Comparison of ENCODE assay signal across 26 cellular contexts in genomic region chr5:40762716-40763115, GRCh38.
"Had no signal": no experiment of that assay in that cellular context is flagged by ENCODE, and none has a peak within 500 bp of the region (broad histone marks: within the 10 kb centered on the region; RNA-seq: fewer than 3 reads in every experiment).

No MANE protein-coding gene starts in this region.

- ATAC-seq: activated CD8-positive, alpha-beta T cell treated with anti-CD3 and anti-CD28 coated beads, Interleukin-2, amount 10 ng/mL, durations not matched to agents 7 days and 5 days; activated naive CD4-positive, alpha-beta T cell treated with anti-CD3 and anti-CD28 coated beads, Interleukin-2, amount 50 U/mL, for 72 hours; activated naive CD8-positive, alpha-beta T cell treated with anti-CD3 and anti-CD28 coated beads, Interleukin-2, amount 50 U/mL, for 24 hours; Panc1; Right ventricle myocardium inferior; T-helper 17 cell; WTC11 had no signal

- H3K4me1 Mint-ChIP-seq: activated naive CD8-positive, alpha-beta T cell treated with anti-CD3 and anti-CD28 coated beads, Interleukin-2, amount 50 U/mL, for 24 hours; brain; central memory CD8-positive, alpha-beta T cell; T-helper 17 cell; WTC11 had no signal

- H3K4me3 Mint-ChIP-seq: activated CD8-positive, alpha-beta T cell treated with anti-CD3 and anti-CD28 coated beads, Interleukin-2, amount 10 ng/mL, durations not matched to agents 7 days and 5 days; activated naive CD8-positive, alpha-beta T cell treated with anti-CD3 and anti-CD28 coated beads, Interleukin-2, amount 50 U/mL, for 24 hours; activated T-cell treated with anti-CD3 and anti-CD28 coated beads, Interleukin-2, amount 50 U/mL, for 24 hours; activated T-helper 1 cell treated with anti-CD3 and anti-CD28 coated beads, Interleukin-12 subunit alpha, Interleukin-12 subunit beta, Interleukin-2, Interleukin-4 antibody, amounts not matched to agents 30 ng/mL and 10 ng/mL and 1 ng/mL, durations not matched to agents 14 hours and 24 hours and 36 hours; brain; central memory CD8-positive, alpha-beta T cell; T-helper 17 cell; WTC11 had no signal

- DNase-seq: activated CD4-positive, alpha-beta T cell treated with anti-CD3 and anti-CD28 coated beads for 48 hours; activated CD4-positive, alpha-beta T cell treated with anti-CD3 and anti-CD28 coated beads, Interleukin-2, amount 50 U/mL, for 4 hours; activated CD4-positive, CD25-positive, alpha-beta regulatory T cell treated with anti-CD3 and anti-CD28 coated beads, Interleukin-2, amount 50 U/mL, for 72 hours; activated CD8-positive, alpha-beta T cell treated with anti-CD3 and anti-CD28 coated beads, Interleukin-2, amount 10 ng/mL, durations not matched to agents 7 days and 5 days; activated effector memory CD4-positive, alpha-beta T cell treated with Interleukin-2 at 50 U/mL for 16 hours; activated naive CD4-positive, alpha-beta T cell; activated naive CD8-positive, alpha-beta T cell treated with anti-CD3 and anti-CD28 coated beads, Interleukin-2, amount 50 U/mL, for 24 hours; activated T-cell treated with anti-CD3 and anti-CD28 coated beads, Interleukin-2, amount 50 U/mL, for 24 hours; amniotic stem cell; NCI-H1092; NCI-H1417; NCI-H1930; NCI-H345; NCI-H510A; NCI-H526 treated with DMSO at 0.1 percent for 48 hours; NCI-H82; RPMI8226; T-helper 17 cell; T-helper 9 cell had no signal

- H3K27me3 Mint-ChIP-seq: activated naive CD8-positive, alpha-beta T cell treated with anti-CD3 and anti-CD28 coated beads, Interleukin-2, amount 50 U/mL, for 24 hours; activated T-cell treated with anti-CD3 and anti-CD28 coated beads, Interleukin-2, amount 50 U/mL, for 24 hours; brain; central memory CD8-positive, alpha-beta T cell; T-helper 17 cell had no signal

- H3K9me3 Mint-ChIP-seq: activated naive CD4-positive, alpha-beta T cell treated with anti-CD3 and anti-CD28 coated beads, Interleukin-2, amount 50 U/mL, for 72 hours; activated naive CD8-positive, alpha-beta T cell treated with anti-CD3 and anti-CD28 coated beads, Interleukin-2, amount 50 U/mL, for 24 hours; activated T-cell treated with anti-CD3 and anti-CD28 coated beads, Interleukin-2, amount 50 U/mL, for 24 hours; activated T-helper 1 cell treated with anti-CD3 and anti-CD28 coated beads, Interleukin-12 subunit alpha, Interleukin-12 subunit beta, Interleukin-2, Interleukin-4 antibody, amounts not matched to agents 30 ng/mL and 10 ng/mL and 1 ng/mL, durations not matched to agents 14 hours and 24 hours and 36 hours; brain; central memory CD8-positive, alpha-beta T cell; WTC11 had no signal

- H3K27ac Mint-ChIP-seq: activated CD8-positive, alpha-beta T cell treated with anti-CD3 and anti-CD28 coated beads, Interleukin-2, amount 10 ng/mL, durations not matched to agents 7 days and 5 days; activated naive CD4-positive, alpha-beta T cell treated with anti-CD3 and anti-CD28 coated beads, Interleukin-2, amount 50 U/mL, for 72 hours; activated naive CD8-positive, alpha-beta T cell treated with anti-CD3 and anti-CD28 coated beads, Interleukin-2, amount 50 U/mL, for 24 hours; activated T-cell treated with anti-CD3 and anti-CD28 coated beads, Interleukin-2, amount 50 U/mL, for 24 hours; activated T-helper 1 cell treated with anti-CD3 and anti-CD28 coated beads, Interleukin-12 subunit alpha, Interleukin-12 subunit beta, Interleukin-2, Interleukin-4 antibody, amounts not matched to agents 30 ng/mL and 10 ng/mL and 1 ng/mL, durations not matched to agents 14 hours and 24 hours and 36 hours; brain; WTC11 had no signal
